8 cellular contexts compared by ENCODE assay signal in genomic region chr7:78019457-78020130, GRCh38.
DNase-seq lines count a peak whose midpoint lies in the region; TF ChIP-seq lines count a peak whose summit lies in the region.

No MANE protein-coding gene starts in this region.

- no peak for TF ChIP-seq EP300 in suprapubic skin (IDR thresholded peaks at IDR 0.05)

- 1 to 2% methylated on average over 27 to 36 of the region's 86 CpGs for WGBS in GM23248 (ENCODE audit: low coverage in 1 of 2, low lambda C conversion rate in 2 of 2, missing lambda C conversion rate in 2 of 2), 2 experiments
- 1% methylated on average over 13 of the region's 86 CpGs for WGBS in suprapubic skin

- TF ChIP-seq POLR2A in suprapubic skin (IDR thresholded peaks at IDR 0.05), result peak in 1 of 2 donors; percentile 56

- peak overlapping the region; percentile 82 for H2AFZ ChIP-seq in GM23248

- H3K9me2 ChIP-seq in GM23248 (ENCODE audit: insufficient read depth), result no peaks in the 10 kb centered on the region

- H3K4me1 ChIP-seq in GM23248 (ENCODE audit: insufficient read depth), result peaks cover 25% of the 10 kb centered on the region; the same call in 1 of the 2 replicates
- peaks cover 30% of the 10 kb centered on the region for H3K4me1 ChIP-seq in suprapubic skin

- peaks cover 13% of the 10 kb centered on the region for H3F3A ChIP-seq in GM23248 (ENCODE audit: insufficient read depth)

- H3K9ac ChIP-seq in GM23248, result peak overlapping the region; percentile 86

- H3K36me3 ChIP-seq in GM23248 (ENCODE audit: low read depth) (no peaks in the 10 kb centered on the region), suprapubic skin (no peaks in the 10 kb centered on the region)

- H3K4me2 ChIP-seq in GM23248 (ENCODE audit: unreplicated experiment), result peak overlapping the region; percentile 78

- H3K27ac ChIP-seq in GM23248, result peak overlapping the region; percentile 76
- H3K27ac ChIP-seq in suprapubic skin, result peak overlapping the region; percentile 95

- no peaks in the 10 kb centered on the region for H4K20me1 ChIP-seq in GM23248 (ENCODE audit: insufficient read depth)

- H3K4me3 ChIP-seq in GM23248 (peak overlapping the region; percentile 84), fibroblast of villous mesenchyme (ENCODE audit: low read depth, low read length) (peak overlapping the region; percentile 63), suprapubic skin (peak overlapping the region; percentile 65)

- peak; percentile 20 for TF ChIP-seq CTCF in fibroblast of villous mesenchyme (IDR thresholded peaks at IDR 0.05; ENCODE audit: insufficient read depth, low read depth, low read length)
- TF ChIP-seq CTCF in neural crest cell (conservative IDR thresholded peaks at IDR 0.05), result no peak
- TF ChIP-seq CTCF in suprapubic skin (IDR thresholded peaks at IDR 0.05), result peak in 1 of 2 donors; percentile 7

- no peaks in the 10 kb centered on the region for H3K79me2 ChIP-seq in GM23248 (ENCODE audit: insufficient read depth)

- H3K9me3 ChIP-seq in GM23248 (ENCODE audit: low read depth) (no peaks in the 10 kb centered on the region), suprapubic skin (no peaks in the 10 kb centered on the region)

- H3K4me3 Mint-ChIP-seq in neural crest cell, result peak overlapping the region; percentile 97

- no peaks in the 10 kb centered on the region for H3K27me3 ChIP-seq in GM23248 (replicated peaks; ENCODE audit: insufficient read depth)
- H3K27me3 ChIP-seq in suprapubic skin, result no peaks in the 10 kb centered on the region

- H3K4me1 Mint-ChIP-seq in neural crest cell, result peaks cover 24% of the 10 kb centered on the region

- no peaks in the 10 kb centered on the region for H3K9me3 Mint-ChIP-seq in neural crest cell

- peak; percentile 88 for DNase-seq in Daoy (ENCODE audit: low read depth)
- DNase-seq in GM23248, result peak; percentile 90
- DNase-seq in KBM-7, result peak; percentile 75
- DNase-seq in RKO (ENCODE audit: low spot score), result peak; percentile 88
- DNase-seq in activated effector memory CD4-positive, alpha-beta T cell treated with anti-CD3 and anti-CD28 coated beads, Interleukin-2, amount 50 U/mL, for 16 hours, result peak; percentile 85
- DNase-seq in fibroblast of villous mesenchyme (ENCODE audit: low read depth), result peak; percentile 71
- peak; percentile 72 for DNase-seq in neural crest cell (ENCODE audit: low read depth, low spot score)
- peak; percentile 95 to 96 for DNase-seq in suprapubic skin (ENCODE audit: low spot score in 2 of 2)

- no peaks in the 10 kb centered on the region for H3K27me3 Mint-ChIP-seq in neural crest cell (ENCODE audit: low read depth)

- H3K27ac Mint-ChIP-seq in neural crest cell (ENCODE audit: unreplicated experiment), result peak overlapping the region; percentile 95

- in situ Hi-C loops in GM23248 (cut with MboI), result no loop called here
- in situ Hi-C loops in KBM-7 (cut with MboI; ENCODE audit: low pct_unique_long_range_greater_than_20kb, low sequenced_read_pairs), result no loop called here

- H3K36me3 Mint-ChIP-seq in neural crest cell (ENCODE audit: low read depth), result no peaks in the 10 kb centered on the region

Comparison
In these comparisons a context has a peak if more than half of its experiments do, and no peak if none do; other contexts are left out.
1. Peak in every context shown above with its lines: DNase-seq, H3K4me3 ChIP-seq and H3K27ac ChIP-seq.